ENCODE assay signal across 2 cellular contexts in the genomic region with DNA sequence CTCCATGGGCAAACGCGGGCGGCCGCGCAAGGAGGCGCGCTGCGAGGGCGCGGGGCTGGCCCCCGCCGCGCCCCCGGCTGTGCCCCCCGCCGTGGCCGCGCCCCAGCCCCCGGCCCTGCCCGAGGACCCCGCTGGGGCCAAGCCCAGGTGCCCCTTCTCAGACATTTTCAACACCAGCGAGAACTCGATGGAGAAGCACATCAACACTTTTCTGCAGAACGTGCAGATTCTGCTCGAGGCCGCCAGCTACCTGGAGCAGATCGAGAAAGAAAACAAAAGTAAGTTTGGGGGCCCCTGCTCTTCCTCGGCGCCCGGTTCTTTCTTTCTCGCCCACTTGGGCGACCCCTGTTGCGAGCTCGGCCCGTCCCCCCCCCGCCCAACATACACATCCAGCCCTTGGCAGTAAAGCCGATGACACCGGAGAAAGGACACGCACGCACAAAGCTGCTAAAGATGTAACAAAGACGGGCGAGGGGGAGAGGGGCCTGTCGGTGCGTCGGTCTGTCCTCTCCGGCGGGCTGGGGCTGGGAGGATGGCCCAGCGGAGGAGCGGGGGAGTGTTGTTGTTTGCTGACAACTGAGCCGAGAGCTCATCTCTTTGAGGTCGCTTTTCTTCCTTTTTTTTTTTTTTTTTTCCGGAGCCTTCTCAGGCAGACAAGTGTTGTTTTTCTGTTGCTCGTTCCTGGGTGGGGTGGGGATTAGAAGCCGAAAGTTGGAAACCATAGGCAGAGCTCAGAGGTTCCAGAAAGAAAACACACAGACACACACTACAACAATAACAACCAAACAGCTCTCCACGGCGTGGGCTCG.
TF ChIP-seq lines count a peak whose summit lies in the region.

No MANE protein-coding gene starts in this region.

TF ChIP-seq in GM12891, 5 proteins besides CTCF, POLR2A, EP300 and RAD21:
- TF ChIP-seq PAX5 (IDR thresholded peaks at IDR 0.05; ENCODE audit: insufficient read depth, low read length, severe bottlenecking) (no peak), SPI1 (IDR thresholded peaks at IDR 0.05; ENCODE audit: low read depth, low read length) (no peak), POLR2AphosphoS5 (IDR thresholded peaks at IDR 0.05; ENCODE audit: low read depth, low read length) (no peak), TAF1 (IDR thresholded peaks at IDR 0.05; ENCODE audit: low read depth, low read length) (no peak), POU2F2 (IDR thresholded peaks at IDR 0.05; ENCODE audit: low read depth, low read length) (no peak)

TF ChIP-seq in IMR-90, 13 proteins besides CTCF, POLR2A, EP300 and RAD21:
- TF ChIP-seq, protein P1, sequence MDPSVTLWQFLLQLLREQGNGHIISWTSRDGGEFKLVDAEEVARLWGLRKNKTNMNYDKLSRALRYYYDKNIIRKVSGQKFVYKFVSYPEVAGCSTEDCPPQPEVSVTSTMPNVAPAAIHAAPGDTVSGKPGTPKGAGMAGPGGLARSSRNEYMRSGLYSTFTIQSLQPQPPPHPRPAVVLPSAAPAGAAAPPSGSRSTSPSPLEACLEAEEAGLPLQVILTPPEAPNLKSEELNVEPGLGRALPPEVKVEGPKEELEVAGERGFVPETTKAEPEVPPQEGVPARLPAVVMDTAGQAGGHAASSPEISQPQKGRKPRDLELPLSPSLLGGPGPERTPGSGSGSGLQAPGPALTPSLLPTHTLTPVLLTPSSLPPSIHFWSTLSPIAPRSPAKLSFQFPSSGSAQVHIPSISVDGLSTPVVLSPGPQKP (IDR thresholded peaks at IDR 0.05; ENCODE audit: borderline replicate concordance, low read depth, low read length), result no peak
- TF ChIP-seq MAZ (IDR thresholded peaks at IDR 0.05; ENCODE audit: borderline replicate concordance, low read depth, low read length), result 0 out of 2 replicates have a peak, but pooled peaks have one; percentile 4
